22 cellular contexts compared by ENCODE assay signal in genomic region chr15:85558747-85559327, GRCh38.
DNase-seq lines count a peak whose midpoint lies in the region; ATAC-seq and TF ChIP-seq lines count a peak whose summit lies in the region.
"Had no signal": no experiment of that assay in that cellular context is flagged by ENCODE, and none has a peak within 500 bp of the region (broad histone marks: within the 10 kb centered on the region; RNA-seq: fewer than 3 reads in every experiment).

No MANE protein-coding gene starts in this region.

- 85% methylated on average over 5 of the region's 5 CpGs for WGBS in mesenchymal stem cell

- intact Hi-C loops in natural killer cell (cut with micrococcal nuclease), result no loop called here
- intact Hi-C loops in uterus (cut with DNase I; ENCODE audit: low total_unique reads), result no loop called here

- no peaks in the 10 kb centered on the region for H3K9me3 Mint-ChIP-seq in natural killer cell treated with Interleukin-12 subunit alpha and Interleukin-12 subunit beta and Interleukin-15 and Interleukin-18, amount 100 ng/mL, for 72 hours
- no peaks in the 10 kb centered on the region for H3K9me3 Mint-ChIP-seq in natural killer cell
- no peaks in the 10 kb centered on the region for H3K9me3 Mint-ChIP-seq in activated naive CD8-positive, alpha-beta T cell treated with anti-CD3 and anti-CD28 coated beads, Interleukin-2, amount 50 U/mL, for 24 hours
- H3K9me3 Mint-ChIP-seq: CD8-positive, alpha-beta memory T cell had no signal

- H3K36me3 Mint-ChIP-seq in natural killer cell treated with Interleukin-12 subunit alpha and Interleukin-12 subunit beta and Interleukin-15 and Interleukin-18, amount 100 ng/mL, for 72 hours, result no peaks in the 10 kb centered on the region
- no peaks in the 10 kb centered on the region for H3K36me3 Mint-ChIP-seq in natural killer cell
- peaks cover 19% of the 10 kb centered on the region for H3K36me3 Mint-ChIP-seq in activated naive CD8-positive, alpha-beta T cell treated with anti-CD3 and anti-CD28 coated beads, Interleukin-2, amount 50 U/mL, for 24 hours (ENCODE audit: low read depth)

- TF ChIP-seq CTCF in natural killer cell (IDR thresholded peaks at IDR 0.05), result no peak
- no peak for TF ChIP-seq CTCF in uterus (IDR thresholded peaks at IDR 0.05)

- H3K27ac ChIP-seq in mesenchymal stem cell (ENCODE audit: low read length, poor library complexity, severe bottlenecking) (no peak overlapping the region), uterus (peak overlapping the region; percentile 39)
- H3K27ac ChIP-seq: prostate gland, VCaP had no signal

- no peak overlapping the region for H3K18ac ChIP-seq in mesenchymal stem cell (ENCODE audit: low read depth in 1 of 2, low read length in 2 of 2)

- peak overlapping the region; percentile 60 for H3K4me3 Mint-ChIP-seq in natural killer cell treated with Interleukin-12 subunit alpha and Interleukin-12 subunit beta and Interleukin-15 and Interleukin-18, amount 100 ng/mL, for 72 hours
- no peak overlapping the region for H3K4me3 Mint-ChIP-seq in natural killer cell
- peak overlapping the region; percentile 38 for H3K4me3 Mint-ChIP-seq in activated naive CD8-positive, alpha-beta T cell treated with anti-CD3 and anti-CD28 coated beads, Interleukin-2, amount 50 U/mL, for 24 hours
- H3K4me3 Mint-ChIP-seq: CD8-positive, alpha-beta memory T cell; H9 had no signal

- H3K9ac ChIP-seq in mesenchymal stem cell (ENCODE audit: low read length), result peak overlapping the region; percentile 1

- no peak overlapping the region for H4K8ac ChIP-seq in mesenchymal stem cell (ENCODE audit: low read length)

- H3K27me3 ChIP-seq in mesenchymal stem cell (ENCODE audit: control insufficient read depth in 1 of 2, insufficient read depth in 1 of 2, low read length in 2 of 2), result no peaks in the 10 kb centered on the region
- no peaks in the 10 kb centered on the region for H3K27me3 ChIP-seq in uterus

- no peak overlapping the region for H3K14ac ChIP-seq in mesenchymal stem cell (ENCODE audit: low read length in 2 of 2)

- H3K4me3 ChIP-seq in mesenchymal stem cell (ENCODE audit: insufficient read depth in 1 of 2, low read depth in 1 of 2, low read length in 2 of 2) (no peak overlapping the region), uterus (no peak overlapping the region)
- H3K4me3 ChIP-seq: prostate gland, skin epidermis had no signal

- H3K4me1 ChIP-seq in mesenchymal stem cell (ENCODE audit: control insufficient read depth, insufficient read depth, low read depth, low read length), result no peaks in the 10 kb centered on the region
- no peaks in the 10 kb centered on the region for H3K4me1 ChIP-seq in uterus
- H3K4me1 ChIP-seq: prostate gland had no signal

- no peak overlapping the region for H3K4me2 ChIP-seq in mesenchymal stem cell (ENCODE audit: low read length, poor library complexity, severe bottlenecking)

- H3K36me3 ChIP-seq in mesenchymal stem cell (ENCODE audit: control insufficient read depth in 1 of 2, insufficient read depth in 2 of 2, low read depth in 1 of 2, low read length in 2 of 2), result peaks cover 3 to 9% of the 10 kb centered on the region in 2 experiments
- H3K36me3 ChIP-seq in uterus, result no peaks in the 10 kb centered on the region
- H3K36me3 ChIP-seq: prostate gland had no signal

- TF ChIP-seq POLR2A in uterus (IDR thresholded peaks at IDR 0.05), result no peak

- H2BK5ac ChIP-seq in mesenchymal stem cell (ENCODE audit: low read depth, low read length, poor library complexity, severe bottlenecking), result no peak overlapping the region

- no peak overlapping the region for H4K91ac ChIP-seq in mesenchymal stem cell (ENCODE audit: low read length)

- H3K9me3 ChIP-seq in mesenchymal stem cell (ENCODE audit: control insufficient read depth, low read length), result no peaks in the 10 kb centered on the region
- no peaks in the 10 kb centered on the region for H3K9me3 ChIP-seq in uterus
- H3K9me3 ChIP-seq: prostate gland had no signal

- peak in 1 of 2 donors; percentile 27 for ATAC-seq in natural killer cell treated with Interleukin-12 subunit alpha and Interleukin-12 subunit beta and Interleukin-15 and Interleukin-18, amount 100 ng/mL, for 72 hours
- ATAC-seq in natural killer cell, result no peak
- peak; percentile 27 for ATAC-seq in activated naive CD8-positive, alpha-beta T cell treated with anti-CD3 and anti-CD28 coated beads, Interleukin-2, amount 50 U/mL, for 24 hours
- no peak for ATAC-seq in GM21515 (IDR thresholded peaks at IDR 0.05; ENCODE audit: unreplicated experiment)
- ATAC-seq in GM19397 (IDR thresholded peaks at IDR 0.05; ENCODE audit: unreplicated experiment), result no peak

- H3K27me3 Mint-ChIP-seq in natural killer cell treated with Interleukin-12 subunit alpha and Interleukin-12 subunit beta and Interleukin-15 and Interleukin-18, amount 100 ng/mL, for 72 hours, result no peaks in the 10 kb centered on the region
- no peaks in the 10 kb centered on the region for H3K27me3 Mint-ChIP-seq in natural killer cell (ENCODE audit: low read depth in 2 of 2)
- H3K27me3 Mint-ChIP-seq in activated naive CD8-positive, alpha-beta T cell treated with anti-CD3 and anti-CD28 coated beads, Interleukin-2, amount 50 U/mL, for 24 hours, result no peaks in the 10 kb centered on the region
- H3K27me3 Mint-ChIP-seq: CD8-positive, alpha-beta memory T cell had no signal

- peaks cover 20% of the 10 kb centered on the region for H3K79me1 ChIP-seq in mesenchymal stem cell (replicated peaks; ENCODE audit: low read length, poor library complexity, severe bottlenecking)

- DNase-seq in natural killer cell treated with Interleukin-12 subunit alpha and Interleukin-12 subunit beta and Interleukin-15 and Interleukin-18, amount 100 ng/mL, for 72 hours (ENCODE audit: low spot score), result no peak
- DNase-seq in natural killer cell (no peak), mesenchymal stem cell (no peak), uterus (no peak), cerebellum (ENCODE audit: low spot score) (no peak)
- no peak for DNase-seq in activated naive CD8-positive, alpha-beta T cell treated with anti-CD3 and anti-CD28 coated beads, Interleukin-2, amount 50 U/mL, for 24 hours
- DNase-seq: activated CD4-positive, alpha-beta T cell treated with anti-CD3 and anti-CD28 coated beads, Interleukin-2, amount 50 U/mL, for 4 hours; anterior cingulate cortex; CD8-positive, alpha-beta memory T cell; DMS79; foreskin melanocyte; H9; KG1; NCI-H1694 treated with DMSO at 0.1 percent for 48 hours; NCI-H774; SHP77 treated with DMSO at 0.1 percent for 48 hours; stimulated activated naive CD4-positive, alpha-beta T cell treated with Interleukin-2 at 50 U/mL for 16 hours had no signal

- no peak overlapping the region for H2BK15ac ChIP-seq in mesenchymal stem cell (ENCODE audit: low read depth, poor library complexity, severe bottlenecking)

- peaks cover 27 to 50% of the 10 kb centered on the region in 2 donors for H3K4me1 Mint-ChIP-seq in natural killer cell treated with Interleukin-12 subunit alpha and Interleukin-12 subunit beta and Interleukin-15 and Interleukin-18, amount 100 ng/mL, for 72 hours (ENCODE audit: low read depth in 2 of 2)
- H3K4me1 Mint-ChIP-seq in natural killer cell, result peaks cover 28 to 32% of the 10 kb centered on the region in 2 donors
- peaks cover 60% of the 10 kb centered on the region for H3K4me1 Mint-ChIP-seq in activated naive CD8-positive, alpha-beta T cell treated with anti-CD3 and anti-CD28 coated beads, Interleukin-2, amount 50 U/mL, for 24 hours

- no peak overlapping the region for H2BK12ac ChIP-seq in mesenchymal stem cell (ENCODE audit: low read length in 2 of 2)

- no peak overlapping the region for H3K23ac ChIP-seq in mesenchymal stem cell (ENCODE audit: low read length in 2 of 2)

- H2AFZ ChIP-seq in mesenchymal stem cell (ENCODE audit: low read depth, low read length), result no peak overlapping the region

- H3K4ac ChIP-seq in mesenchymal stem cell (ENCODE audit: low read depth in 1 of 2, low read length in 2 of 2), result no peak overlapping the region

- H3K27ac Mint-ChIP-seq in natural killer cell treated with Interleukin-12 subunit alpha and Interleukin-12 subunit beta and Interleukin-15 and Interleukin-18, amount 100 ng/mL, for 72 hours, result peak overlapping the region; percentile 63 to 77
- H3K27ac Mint-ChIP-seq in natural killer cell, result no peak overlapping the region
- H3K27ac Mint-ChIP-seq in activated naive CD8-positive, alpha-beta T cell treated with anti-CD3 and anti-CD28 coated beads, Interleukin-2, amount 50 U/mL, for 24 hours, result peak overlapping the region; percentile 59

- H2BK120ac ChIP-seq in mesenchymal stem cell (ENCODE audit: low read depth, low read length), result no peak overlapping the region

- no peak overlapping the region for H2AK5ac ChIP-seq in mesenchymal stem cell (ENCODE audit: low read length, severe bottlenecking)

Comparison
In these comparisons a context has a peak if more than half of its experiments do, and no peak if none do; other contexts are left out.
1. H3K27ac Mint-ChIP-seq: peak in natural killer cell treated with Interleukin-12 subunit alpha and Interleukin-12 subunit beta and Interleukin-15 and Interleukin-18, amount 100 ng/mL, for 72 hours (2 of 2) and activated naive CD8-positive, alpha-beta T cell treated with anti-CD3 and anti-CD28 coated beads, Interleukin-2, amount 50 U/mL, for 24 hours (single experiment); none in natural killer cell (0 of 2).